Comparison of ENCODE assay signal across 3 cellular contexts in genomic region chr2:116537811-116538210, GRCh38.
"Had no signal": no experiment of that assay in that cellular context is flagged by ENCODE, and none has a peak within 500 bp of the region (broad histone marks: within the 10 kb centered on the region; RNA-seq: fewer than 3 reads in every experiment).

No MANE protein-coding gene starts in this region.

- H3K36me3 Mint-ChIP-seq: IgD-negative memory B cell had no signal

- DNase-seq: IMR-90, KBM-7 had no signal

- H3K27me3 Mint-ChIP-seq: IgD-negative memory B cell had no signal

- H3K27ac Mint-ChIP-seq: IgD-negative memory B cell had no signal

- H3K4me1 Mint-ChIP-seq: IgD-negative memory B cell had no signal

- H3K4me3 Mint-ChIP-seq: IgD-negative memory B cell had no signal
